Comparison of ENCODE assay signal across 11 cellular contexts in the genomic region with DNA sequence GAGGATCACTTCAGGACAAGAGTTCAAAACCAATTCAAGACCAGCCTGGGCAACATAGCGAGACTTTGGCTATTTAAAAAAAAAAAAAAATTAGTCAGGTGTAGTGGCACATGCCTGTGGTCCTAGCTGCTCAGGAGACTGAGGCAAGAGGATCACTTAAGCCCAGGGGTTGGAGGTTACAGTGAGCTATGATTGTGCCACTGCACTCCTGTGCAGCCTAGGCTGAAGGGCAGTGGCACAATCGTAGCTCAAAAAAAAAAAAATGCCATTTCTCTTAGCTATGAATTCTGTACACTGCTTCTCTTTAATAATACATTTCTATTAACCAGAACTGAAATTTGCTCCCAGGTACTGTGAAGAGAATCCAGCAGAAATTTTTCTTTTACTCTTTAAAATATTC.
"Had no signal": no experiment of that assay in that cellular context is flagged by ENCODE, and none has a peak within 500 bp of the region (broad histone marks: within the 10 kb centered on the region; RNA-seq: fewer than 3 reads in every experiment).

No MANE protein-coding gene starts in this region.

- H3K36me3 ChIP-seq: HAP-1 had no signal

- H3K4me1 ChIP-seq: HAP-1 had no signal

- H3K4me2 ChIP-seq: GM23338 had no signal

- FAIRE-seq: H1, H54 had no signal

- DNase-seq: GM23248, GOT3, H7, H9, HCEC 1CT, HFFc6 had no signal

- H2AFZ ChIP-seq: GM23248, GM23338 had no signal

- H3K4me3 ChIP-seq: GM23248, GM23338, HAP-1 had no signal

- H3K9ac ChIP-seq: GM23248 had no signal

- H3K27ac ChIP-seq: GM23248 had no signal

- H3K9me3 ChIP-seq: HAP-1 had no signal

- ATAC-seq: GM23338, HCT116 had no signal
